Comparison of ENCODE assay signal across 8 cellular contexts in the genomic region with DNA sequence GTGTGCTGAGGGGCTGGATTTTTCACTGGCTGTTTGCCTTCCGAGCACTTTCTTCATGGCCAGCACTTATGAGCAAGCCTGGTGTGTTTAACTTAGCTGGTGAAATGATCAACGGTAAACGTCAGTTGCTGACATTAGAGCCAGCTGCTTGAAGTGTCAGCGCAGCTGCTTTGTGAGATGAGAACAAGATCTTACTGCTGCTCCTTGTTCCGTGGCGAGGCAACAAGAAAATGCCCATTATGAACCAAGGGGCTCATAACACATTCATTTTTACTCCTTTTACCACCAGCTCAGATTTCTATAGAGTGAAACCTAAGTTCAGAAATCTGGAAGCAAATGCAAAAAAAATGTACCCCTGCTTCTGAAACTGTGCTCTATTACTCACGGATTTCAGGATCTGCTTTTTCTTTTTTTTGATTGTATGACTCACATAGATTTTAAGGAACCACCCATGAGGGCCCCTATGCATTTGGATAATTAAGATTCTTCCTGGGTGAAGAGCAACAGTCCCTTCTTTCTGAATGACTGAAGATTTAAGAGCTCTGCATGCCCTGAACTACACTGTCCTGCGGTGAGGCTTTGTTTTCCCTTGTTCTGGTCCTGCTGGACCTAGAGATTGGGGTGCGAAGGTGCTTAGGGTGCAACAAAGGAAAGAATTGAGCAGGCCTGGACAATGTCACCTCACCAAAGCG.
DNase-seq lines count a peak whose midpoint lies in the region; ATAC-seq and TF ChIP-seq lines count a peak whose summit lies in the region.

No MANE protein-coding gene starts in this region.

- peak overlapping the region; percentile 94 for H2BK20ac ChIP-seq in IMR-90 (ENCODE audit: low read depth, low read length)

- H3K4ac ChIP-seq in IMR-90 (ENCODE audit: low read depth, low read length): peak overlapping the region; percentile 88

- CTCF ChIA-PET in AG04450 (lab: Charles Lee): interaction anchor here (0.9 to 1.6 kb wide), 4 partner anchors 30 to 199 kb away, joined by 3 to 7 read pairs (median 4); partner anchors contain the start of gene MDM2
- CTCF ChIA-PET in IMR-90 (lab: Yijun Ruan, JAX): interaction anchor here (1.5 kb wide), 1 partner anchor 67 kb away, joined by 3 read pairs; no protein-coding TSS in a partner anchor

- H3K56ac ChIP-seq in IMR-90 (ENCODE audit: extremely low read depth, insufficient read depth, low read length): peak overlapping the region; percentile 64

- H3K27me3 ChIP-seq in AG04450 (ENCODE audit: control insufficient read depth, insufficient read depth, low read length) (no peaks in the 10 kb centered on the region), IMR-90 (ENCODE audit: control insufficient read depth, insufficient read depth, low read length) (no peaks in the 10 kb centered on the region), RWPE2 (ENCODE audit: insufficient read depth, poor library complexity, severe bottlenecking) (no peaks in the 10 kb centered on the region), heart left ventricle (peaks cover 0 to 8% (median 0%) of the 10 kb centered on the region in 9 donors), skeletal muscle satellite cell (ENCODE audit: control insufficient read depth, insufficient read depth, low read length) (no peaks in the 10 kb centered on the region), HAP-1 (ENCODE audit: low read depth) (no peaks in the 10 kb centered on the region)

- TF ChIP-seq CTCF in AG04450 (IDR thresholded peaks at IDR 0.05; ENCODE audit: low read depth, low read length) (no peak), IMR-90 (conservative IDR thresholded peaks at IDR 0.05; ENCODE audit: low read depth, low read length) (no peak), RWPE2 (IDR thresholded peaks at IDR 0.05; ENCODE audit: poor library complexity, severe bottlenecking) (no peak), heart left ventricle (IDR thresholded peaks at IDR 0.05) (no peak)

- peak overlapping the region; percentile 90 for H3K14ac ChIP-seq in IMR-90 (replicated peaks; ENCODE audit: low read depth, low read length)

- dilution Hi-C loops in IMR-90 (cut with HindIII; ENCODE audit: low sequenced_read_pairs, unreplicated experiment): no loop called here

- H2BK120ac ChIP-seq in IMR-90 (ENCODE audit: low read depth, low read length): peak overlapping the region; percentile 92

- in situ Hi-C loops in IMR-90 (cut with MboI; ENCODE audit: low sequenced_read_pairs): no loop called here
- in situ Hi-C loops in G401 (cut with HindIII; ENCODE audit: low sequenced_read_pairs): no loop called here
- in situ Hi-C loops in HAP-1 (cut with MboI; ENCODE audit: low sequenced_read_pairs): no loop called here

- peak overlapping the region; percentile 53 for H3K4me3 ChIP-seq in AG04450 (ENCODE audit: low read depth, low read length)
- peak overlapping the region; percentile 35 for H3K4me3 ChIP-seq in IMR-90 (ENCODE audit: insufficient read depth, low read depth, low read length)
- H3K4me3 ChIP-seq in RWPE2 (ENCODE audit: severe bottlenecking): no peak overlapping the region
- H3K4me3 ChIP-seq in heart left ventricle: peak overlapping the region in 3 of 12 donors; percentile 7 to 33 (median 25)
- H3K4me3 ChIP-seq in skeletal muscle satellite cell (ENCODE audit: low read length): peak overlapping the region; percentile 65
- no peak overlapping the region for H3K4me3 ChIP-seq in HAP-1

- H3K79me1 ChIP-seq in IMR-90 (ENCODE audit: low read depth in 1 of 2, low read length in 2 of 2): no peaks in the 10 kb centered on the region

- H3K23ac ChIP-seq in IMR-90 (ENCODE audit: low read depth, low read length): peak overlapping the region; percentile 83

- peak overlapping the region; percentile 83 for H2AFZ ChIP-seq in IMR-90 (replicated peaks; ENCODE audit: low read length, poor library complexity)

- H3K9me3 ChIP-seq in AG04450 (ENCODE audit: control insufficient read depth, insufficient read depth, low read length): no peaks in the 10 kb centered on the region
- no peaks in the 10 kb centered on the region for H3K9me3 ChIP-seq in IMR-90 (ENCODE audit: control insufficient read depth, insufficient read depth, low read length)
- H3K9me3 ChIP-seq in RWPE2 (ENCODE audit: severe bottlenecking): no peaks in the 10 kb centered on the region
- no peaks in the 10 kb centered on the region for H3K9me3 ChIP-seq in heart left ventricle
- no peaks in the 10 kb centered on the region for H3K9me3 ChIP-seq in skeletal muscle satellite cell (replicated peaks; ENCODE audit: low read length)
- H3K9me3 ChIP-seq in HAP-1: no peaks in the 10 kb centered on the region

- no TSS peak for BruUV-seq in IMR-90 (replicated peaks; lab: Mats Ljungman, UMichigan)

- peak overlapping the region; percentile 97 for H2BK5ac ChIP-seq in IMR-90 (ENCODE audit: low read depth, low read length, poor library complexity, severe bottlenecking)

- H2BK15ac ChIP-seq in IMR-90 (ENCODE audit: low read depth, low read length): peak overlapping the region; percentile 82; the same call in 1 of the 3 replicates

- peak overlapping the region; percentile 100 for H3K18ac ChIP-seq in IMR-90 (ENCODE audit: low read depth, low read length)

- H3K36me3 ChIP-seq in IMR-90 (ENCODE audit: control insufficient read depth, insufficient read depth, low read length) (no peaks in the 10 kb centered on the region), RWPE2 (ENCODE audit: low read depth) (no peaks in the 10 kb centered on the region), heart left ventricle (no peaks in the 10 kb centered on the region), skeletal muscle satellite cell (ENCODE audit: insufficient read depth, low read length) (no peaks in the 10 kb centered on the region), HAP-1 (replicated peaks) (no peaks in the 10 kb centered on the region)

- H4K8ac ChIP-seq in IMR-90 (ENCODE audit: low read depth in 2 of 2, low read length in 2 of 2): peak overlapping the region; percentile 45 to 83

- peak overlapping the region; percentile 85 for H2AK5ac ChIP-seq in IMR-90 (ENCODE audit: low read depth, low read length)

- TF ChIP-seq POLR2A in IMR-90 (IDR thresholded peaks at IDR 0.05; ENCODE audit: low read depth, low read length): no peak
- no peak for TF ChIP-seq POLR2A in heart left ventricle (IDR thresholded peaks at IDR 0.05)

- H3K9me1 ChIP-seq in IMR-90 (ENCODE audit: insufficient read depth, low read length): peaks cover 4% of the 10 kb centered on the region

- POLR2A ChIA-PET in AG04450 (lab: Yijun Ruan, JAX) (interaction anchor here (0.6 to 1.5 kb wide), 3 partner anchors 9 to 279 kb away, joined by 3 to 6 read pairs (median 5); no protein-coding TSS in a partner anchor), IMR-90 (lab: Charles Lee; ENCODE audit: unreplicated experiment) (interaction anchor here (0.6 kb wide), 1 partner anchor 220 kb away, joined by 6 read pairs; no protein-coding TSS in a partner anchor)

- H3K27ac ChIP-seq in AG04450 (ENCODE audit: low read depth, low read length) (peak overlapping the region; percentile 91), IMR-90 (ENCODE audit: insufficient read depth, low read length) (peak overlapping the region; percentile 99), RWPE2 (ENCODE audit: poor library complexity, severe bottlenecking) (peak overlapping the region; percentile 81), heart left ventricle (peak overlapping the region in 5 of 12 donors; percentile 7 to 85 (median 22))

- 22% methylated on average over 6 of the region's 10 CpGs; no CpG with 5 or more reads in 1 of the 2 experiments for WGBS in IMR-90 (ENCODE audit: extremely low coverage in 2 of 2, insufficient read length in 1 of 2), 2 experiments
- WGBS in heart left ventricle, 4 donors: 31 to 39% (median 38%) methylated on average over 10 of the region's 10 CpGs

- intact Hi-C loops in IMR-90 (cut with micrococcal nuclease): loop anchor here (2.0 kb wide), 1 partner anchor 45 kb away; no protein-coding TSS in a partner anchor
- intact Hi-C loops in heart left ventricle (cut with DNase I): no loop called here

- peak overlapping the region; percentile 91 for H4K91ac ChIP-seq in IMR-90 (ENCODE audit: insufficient read depth, low read depth, low read length)

- H3K9ac ChIP-seq in IMR-90 (ENCODE audit: low read depth, low read length) (peak overlapping the region; percentile 85), skeletal muscle satellite cell (ENCODE audit: low read depth, low read length) (peak overlapping the region; percentile 80)

- DNase-seq in AG04450 (ENCODE audit: low read depth, low spot score) (peak; percentile 88), IMR-90 (peak; percentile 97), RWPE2 (ENCODE audit: low spot score) (no peak), heart left ventricle (peak in 2 of 5 donors; percentile 7 to 26), cerebellar nuclear complex (lab: John Stamatoyannopoulos, UW) (no peak), G401 (ENCODE audit: low spot score) (no peak), HAP-1 (ENCODE audit: low spot score in 2 of 2) (no peak)

- H3K4me1 ChIP-seq in IMR-90 (ENCODE audit: control insufficient read depth, insufficient read depth, low read length) (peaks cover 17% of the 10 kb centered on the region), RWPE2 (ENCODE audit: insufficient read depth, poor library complexity, severe bottlenecking) (peaks cover 23% of the 10 kb centered on the region), heart left ventricle (peaks cover 0 to 33% (median 1%) of the 10 kb centered on the region in 12 donors), skeletal muscle satellite cell (ENCODE audit: control insufficient read depth, insufficient read depth, low read length) (peaks cover 25% of the 10 kb centered on the region), HAP-1 (peaks cover 16% of the 10 kb centered on the region)

- peak overlapping the region; percentile 80 for H2AK9ac ChIP-seq in IMR-90 (replicated peaks; ENCODE audit: low read depth, low read length, poor library complexity)

- H3K4me2 ChIP-seq in IMR-90 (ENCODE audit: low read depth, low read length): peak overlapping the region; percentile 98
- H3K4me2 ChIP-seq in skeletal muscle satellite cell (ENCODE audit: low read length): peak overlapping the region; percentile 84

- no peaks in the 10 kb centered on the region for H4K20me1 ChIP-seq in IMR-90 (ENCODE audit: insufficient read depth, low read length)

- ATAC-seq in IMR-90 (ENCODE audit: low read depth) (peak; percentile 89), RWPE2 (ENCODE audit: low read depth) (peak; percentile 58), heart left ventricle (peak; percentile 26 to 84 (median 72))

- H4K5ac ChIP-seq in IMR-90 (ENCODE audit: low read depth, low read length): peak overlapping the region; percentile 100

- TF ChIP-seq RAD21 in IMR-90 (IDR thresholded peaks at IDR 0.05; ENCODE audit: low read length): no peak

TF ChIP-seq in IMR-90, 13 proteins besides CTCF, POLR2A, EP300 and RAD21:
- peak; percentile 80 for TF ChIP-seq RCOR1 (IDR thresholded peaks at IDR 0.05; ENCODE audit: insufficient replicate concordance, low read length)
- TF ChIP-seq MAFK (IDR thresholded peaks at IDR 0.05; ENCODE audit: low read depth, low read length): peak; percentile 41; the same call in 1 of the 2 replicates
- peak; percentile 47 for TF ChIP-seq FOS (IDR thresholded peaks at IDR 0.05; ENCODE audit: low read depth, low read length)
- no peak for TF ChIP-seq MAZ (IDR thresholded peaks at IDR 0.05; ENCODE audit: borderline replicate concordance, low read depth, low read length)
- peak; percentile 36 for TF ChIP-seq CEBPB (IDR thresholded peaks at IDR 0.05; ENCODE audit: low read depth, low read length)

Comparison
In these comparisons a context has a peak if more than half of its experiments do, and no peak if none do; other contexts are left out.
1. DNase-seq: peak in AG04450 (single experiment) and IMR-90 (single experiment); none in RWPE2 (single experiment), cerebellar nuclear complex (0 of 2), G401 (single experiment) and HAP-1 (0 of 2).
2. H3K4me3 ChIP-seq: peak in AG04450 (single experiment), IMR-90 (single experiment) and skeletal muscle satellite cell (single experiment); none in RWPE2 (single experiment) and HAP-1 (single experiment).
3. Peak in every context shown above with its lines, with median percentiles within 50 percentile points of each other: ATAC-seq.